ENCODE assay signal across 20 cellular contexts in genomic region chr1:93374334-93375106, GRCh38.
"Had no signal": no experiment of that assay in that cellular context is flagged by ENCODE, and none has a peak within 500 bp of the region (broad histone marks: within the 10 kb centered on the region; RNA-seq: fewer than 3 reads in every experiment).

No MANE protein-coding gene starts in this region.

- H3K4me3 Mint-ChIP-seq: endodermal cell, nephron had no signal

- H3K9ac ChIP-seq: parathyroid adenoma had no signal

- ATAC-seq: esophagus mucosa; left lung; stimulated activated naive CD8-positive, alpha-beta T cell treated with anti-CD3 and anti-CD28 coated beads, Interleukin-15, Interleukin-2, amounts not matched to agents 100 U/mL and 50 U/mL, for 24 hours had no signal

- H3K4me1 ChIP-seq: colonic mucosa, left lung, parathyroid adenoma, suprapubic skin, tibial artery, upper lobe of left lung, uterus had no signal

- DNase-seq: colonic mucosa; effector CD4-positive, alpha-beta T cell; endodermal cell; islet precursor cell; left lung; mesenchymal stem cell; midbrain; naive B cell; occipital lobe; stimulated activated CD4-positive, alpha-beta T cell treated with anti-CD3 and anti-CD28 coated beads, Interleukin-2, amount 100 ng/mL, for 48 hours; stimulated activated naive CD8-positive, alpha-beta T cell treated with anti-CD3 and anti-CD28 coated beads, Interleukin-15, Interleukin-2, amounts not matched to agents 100 U/mL and 50 U/mL, for 24 hours; tibial artery; upper lobe of left lung; uterus had no signal

- H3K27me3 ChIP-seq: colonic mucosa, left lung, suprapubic skin, tibial artery, upper lobe of left lung, uterus had no signal

- H3K27ac Mint-ChIP-seq: endodermal cell, naive B cell, nephron had no signal

- H2AFZ ChIP-seq: parathyroid adenoma had no signal

- H3K4me1 Mint-ChIP-seq: endodermal cell, nephron had no signal

- H3K4me3 ChIP-seq: colonic mucosa, left lung, lung, smooth muscle cell, suprapubic skin, tibial artery, upper lobe of left lung, uterus had no signal

- H3K27me3 Mint-ChIP-seq: naive B cell had no signal

- H3K9me3 ChIP-seq: colonic mucosa, suprapubic skin, upper lobe of left lung, uterus had no signal

- H3K36me3 ChIP-seq: colonic mucosa, left lung, suprapubic skin, upper lobe of left lung, uterus had no signal

- H3K4me2 ChIP-seq: smooth muscle cell had no signal

- H3K79me2 ChIP-seq: parathyroid adenoma had no signal

- H3K27ac ChIP-seq: colonic mucosa, left lung, parathyroid adenoma, suprapubic skin, tibial artery, upper lobe of left lung, uterus had no signal
